1 cellular context compared by ENCODE assay signal in genomic region chr12:62910549-62911169, GRCh38.
TF ChIP-seq lines count a peak whose summit lies in the region.

No MANE protein-coding gene starts in this region.

TF ChIP-seq in K562, 482 proteins besides CTCF, POLR2A, EP300 and RAD21 (continued from another document and continues in another):
- TF ChIP-seq RREB1 (CRISPR knock-in tag; IDR thresholded peaks at IDR 0.05) (no peak), E2F8 (IDR thresholded peaks at IDR 0.05; ENCODE audit: low read depth, partially characterized antibody) (peak; percentile 58), DPF2 (IDR thresholded peaks at IDR 0.05) (peak; percentile 97), PKNOX1 (IDR thresholded peaks at IDR 0.05) (peak; percentile 79), OTX1 (CRISPR knock-in tag; IDR thresholded peaks at IDR 0.05) (no peak), MAFG (tag; conservative IDR thresholded peaks at IDR 0.05) (peak; percentile 59), HOXB6 (CRISPR knock-in tag; IDR thresholded peaks at IDR 0.05; ENCODE audit: borderline replicate concordance) (no peak), CHAMP1 (IDR thresholded peaks at IDR 0.05) (peak; percentile 90), ARHGAP35 (IDR thresholded peaks at IDR 0.05; ENCODE audit: partially characterized antibody) (no peak), HOMEZ (CRISPR knock-in tag; IDR thresholded peaks at IDR 0.05) (no peak), ELF1 (tag; IDR thresholded peaks at IDR 0.05) (0 out of 2 replicates have a peak, but pooled peaks have one; percentile 38), TFE3 (CRISPR knock-in tag; IDR thresholded peaks at IDR 0.05) (no peak), TBP (optimal IDR thresholded peaks at IDR 0.05; ENCODE audit: low read depth, low read length) (no peak), TEAD2 (tag; IDR thresholded peaks at IDR 0.05) (no peak), CUX1 (CRISPR knock-in tag; IDR thresholded peaks at IDR 0.05) (peak; percentile 72; the same call in 1 of the 2 replicates), BRD4 (IDR thresholded peaks at IDR 0.05) (peak; percentile 31; the same call in 1 of the 2 replicates), MAZ (CRISPR knock-in tag; conservative IDR thresholded peaks at IDR 0.05 in 1 of 2, IDR thresholded peaks at IDR 0.05 in 1 of 2) (0 out of 4 replicates have a peak, but pooled peaks of 1 of the 2 experiments have one; percentile 18), GATAD2B (IDR thresholded peaks at IDR 0.05; ENCODE audit: borderline replicate concordance) (peak; percentile 86; the same call in 1 of the 2 replicates), MTA2 (IDR thresholded peaks at IDR 0.05; ENCODE audit: low read depth) (peak; percentile 94), SMARCA4 (IDR thresholded peaks at IDR 0.05) (peak; percentile 98), MEIS2 (IDR thresholded peaks at IDR 0.05; ENCODE audit: partially characterized antibody) (peak; percentile 97), ZMIZ1 (IDR thresholded peaks at IDR 0.05; ENCODE audit: low read depth in 2 of 2, low read length in 2 of 2) (peak in 1 of 2 experiments; percentile 93; a peak in 2 of 4 replicates), ARID3A (IDR thresholded peaks at IDR 0.05; ENCODE audit: borderline replicate concordance, low read depth, low read length) (peak; percentile 87), PYGO2 (tag; IDR thresholded peaks at IDR 0.05) (peak; percentile 71)
